Comparison of ENCODE assay signal across 7 cellular contexts in the genomic region with DNA sequence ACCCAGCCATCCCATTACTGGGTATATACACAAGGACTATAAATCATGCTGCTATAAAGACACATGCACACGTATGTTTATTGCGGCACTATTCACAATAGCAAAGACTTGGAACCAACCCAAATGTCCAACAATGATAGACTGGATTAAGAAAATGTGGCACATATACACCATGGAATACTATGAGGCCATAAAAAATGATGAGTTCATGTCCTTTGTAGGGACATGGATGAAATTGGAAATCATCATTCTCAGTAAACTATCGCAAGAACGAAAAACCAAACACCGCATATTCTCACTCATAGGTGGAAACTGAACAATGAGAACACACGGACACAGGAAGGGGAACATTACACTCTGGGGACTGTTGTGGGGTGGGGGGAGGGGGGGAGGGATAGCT. TPM values are rescaled to one million over a fixed set of nuclear protein-coding genes. Genes with fewer than 3 reads are reported as not detected.
DNase-seq lines count a peak whose midpoint lies in the region; ATAC-seq and TF ChIP-seq lines count a peak whose summit lies in the region.
"Not testable (repeated sequence)": the region's sequence is repeated elsewhere in the genome, so short reads cannot be mapped to it uniquely, and the experiment has no call there.

No MANE protein-coding gene starts in this region.

- not testable (repeated sequence) for TF ChIP-seq CTCF in CD8-positive, alpha-beta T cell (IDR thresholded peaks at IDR 0.05); OCI-LY3 (IDR thresholded peaks at IDR 0.05; ENCODE audit: low read depth, low read length); gastrocnemius medialis (IDR thresholded peaks at IDR 0.05 in 4 of 5, conservative IDR thresholded peaks at IDR 0.05 in 1 of 5)

- H3K27me3 ChIP-seq in CD8-positive, alpha-beta T cell (ENCODE audit: insufficient read depth, low read length); OCI-LY3 (ENCODE audit: low read depth, low read length); gastrocnemius medialis: not testable (repeated sequence)

- TF ChIP-seq POLR2A in gastrocnemius medialis (IDR thresholded peaks at IDR 0.05), result not testable (repeated sequence)

- not testable (repeated sequence) for H3K9me3 Mint-ChIP-seq in CD8-positive, alpha-beta T cell; activated CD4-positive, alpha-beta T cell treated with anti-CD3 and anti-CD28 coated beads, Interleukin-2, amount 10 ng/mL, durations not matched to agents 24 days and 14 days; activated T-cell treated with anti-CD3 and anti-CD28 coated beads, Interleukin-2, amount 50 U/mL, for 72 hours; activated naive CD8-positive, alpha-beta T cell treated with anti-CD3 and anti-CD28 coated beads, Interleukin-2, amount 10 ng/mL, durations not matched to agents 7 days and 5 days; memory B cell

- not testable (repeated sequence) for H4K20me1 ChIP-seq in OCI-LY3 (ENCODE audit: insufficient read depth, low read length)

- not testable (repeated sequence) for H3K9ac ChIP-seq in OCI-LY3 (ENCODE audit: low read length)

- CTCF ChIA-PET in CD8-positive, alpha-beta T cell (lab: Charles Lee), result not testable (repeated sequence)

- not testable (repeated sequence) for H3K79me2 ChIP-seq in OCI-LY3 (ENCODE audit: low read length)

- H3K36me3 ChIP-seq in CD8-positive, alpha-beta T cell (ENCODE audit: insufficient read depth, low read length); OCI-LY3 (replicated peaks; ENCODE audit: low read depth, low read length); gastrocnemius medialis: not testable (repeated sequence)

- not testable (repeated sequence) for H3K27me3 Mint-ChIP-seq in CD8-positive, alpha-beta T cell (ENCODE audit: low read depth); activated CD4-positive, alpha-beta T cell treated with anti-CD3 and anti-CD28 coated beads, Interleukin-2, amount 10 ng/mL, durations not matched to agents 24 days and 14 days; activated T-cell treated with anti-CD3 and anti-CD28 coated beads, Interleukin-2, amount 50 U/mL, for 72 hours (ENCODE audit: low read depth); activated naive CD8-positive, alpha-beta T cell treated with anti-CD3 and anti-CD28 coated beads, Interleukin-2, amount 10 ng/mL, durations not matched to agents 7 days and 5 days; memory B cell

- peaks cover 39% of the 10 kb centered on the region for H3K36me3 Mint-ChIP-seq in CD8-positive, alpha-beta T cell
- peaks cover 37% of the 10 kb centered on the region for H3K36me3 Mint-ChIP-seq in activated CD4-positive, alpha-beta T cell treated with anti-CD3 and anti-CD28 coated beads, Interleukin-2, amount 10 ng/mL, durations not matched to agents 24 days and 14 days (ENCODE audit: low read depth)
- not testable (repeated sequence) for H3K36me3 Mint-ChIP-seq in activated T-cell treated with anti-CD3 and anti-CD28 coated beads, Interleukin-2, amount 50 U/mL, for 72 hours (ENCODE audit: insufficient read depth in 2 of 2)
- peaks cover 12% of the 10 kb centered on the region for H3K36me3 Mint-ChIP-seq in activated naive CD8-positive, alpha-beta T cell treated with anti-CD3 and anti-CD28 coated beads, Interleukin-2, amount 10 ng/mL, durations not matched to agents 7 days and 5 days
- H3K36me3 Mint-ChIP-seq in memory B cell, result peaks cover 15% of the 10 kb centered on the region

- not testable (repeated sequence) for ATAC-seq in CD8-positive, alpha-beta T cell; activated T-cell treated with anti-CD3 and anti-CD28 coated beads, Interleukin-2, amount 50 U/mL, for 72 hours (replicated peaks in 1 of 2); activated naive CD8-positive, alpha-beta T cell treated with anti-CD3 and anti-CD28 coated beads, Interleukin-2, amount 10 ng/mL, durations not matched to agents 7 days and 5 days (ENCODE audit: low read depth); memory B cell (ENCODE audit: low read depth); gastrocnemius medialis

- H3K27ac ChIP-seq in CD8-positive, alpha-beta T cell (ENCODE audit: low read depth, low read length), result not testable (repeated sequence)
- H3K27ac ChIP-seq in OCI-LY3 (ENCODE audit: low read length), result peak overlapping the region; percentile 71
- H3K27ac ChIP-seq in gastrocnemius medialis, result peak overlapping the region; percentile 77 to 81 (median 78)

- not testable (repeated sequence) for H2AFZ ChIP-seq in OCI-LY3 (ENCODE audit: low read depth, low read length)

- H3K4me1 Mint-ChIP-seq in CD8-positive, alpha-beta T cell (ENCODE audit: low read depth), result peaks cover 41% of the 10 kb centered on the region
- H3K4me1 Mint-ChIP-seq in activated CD4-positive, alpha-beta T cell treated with anti-CD3 and anti-CD28 coated beads, Interleukin-2, amount 10 ng/mL, durations not matched to agents 24 days and 14 days, result peaks cover 43% of the 10 kb centered on the region
- peaks cover 59% of the 10 kb centered on the region for H3K4me1 Mint-ChIP-seq in activated T-cell treated with anti-CD3 and anti-CD28 coated beads, Interleukin-2, amount 50 U/mL, for 72 hours (ENCODE audit: low read depth)
- peaks cover 29% of the 10 kb centered on the region for H3K4me1 Mint-ChIP-seq in activated naive CD8-positive, alpha-beta T cell treated with anti-CD3 and anti-CD28 coated beads, Interleukin-2, amount 10 ng/mL, durations not matched to agents 7 days and 5 days
- peaks cover 26% of the 10 kb centered on the region for H3K4me1 Mint-ChIP-seq in memory B cell

- peak overlapping the region; percentile 64 for H3K4me2 ChIP-seq in OCI-LY3 (ENCODE audit: low read length)

- not testable (repeated sequence) for H3K4me3 ChIP-seq in CD8-positive, alpha-beta T cell (ENCODE audit: low read depth, low read length); OCI-LY3 (ENCODE audit: low read length); gastrocnemius medialis

- peak overlapping the region; percentile 77 for H3K4me3 Mint-ChIP-seq in CD8-positive, alpha-beta T cell
- peak overlapping the region; percentile 76 for H3K4me3 Mint-ChIP-seq in activated CD4-positive, alpha-beta T cell treated with anti-CD3 and anti-CD28 coated beads, Interleukin-2, amount 10 ng/mL, durations not matched to agents 24 days and 14 days
- H3K4me3 Mint-ChIP-seq in activated T-cell treated with anti-CD3 and anti-CD28 coated beads, Interleukin-2, amount 50 U/mL, for 72 hours, result peak overlapping the region; percentile 52 to 83
- H3K4me3 Mint-ChIP-seq in activated naive CD8-positive, alpha-beta T cell treated with anti-CD3 and anti-CD28 coated beads, Interleukin-2, amount 10 ng/mL, durations not matched to agents 7 days and 5 days, result not testable (repeated sequence)
- H3K4me3 Mint-ChIP-seq in memory B cell, result peak overlapping the region; percentile 89

- in situ Hi-C loops in gastrocnemius medialis (cut with MboI; ENCODE audit: low sequenced_read_pairs in 4 of 4), result not testable (repeated sequence)

- POLR2A ChIA-PET in CD8-positive, alpha-beta T cell (lab: Charles Lee), result not testable (repeated sequence)
- POLR2A ChIA-PET in activated naive CD8-positive, alpha-beta T cell treated with anti-CD3 and anti-CD28 coated beads, Interleukin-2, amount 10 ng/mL, durations not matched to agents 7 days and 5 days (lab: Charles Lee), result interaction anchor here (0.6 kb wide), 1 partner anchor 703 kb away, joined by 4 read pairs; no protein-coding TSS in a partner anchor

- H3K4me1 ChIP-seq in CD8-positive, alpha-beta T cell (ENCODE audit: insufficient read depth, low read length), result peaks cover 23% of the 10 kb centered on the region
- H3K4me1 ChIP-seq in OCI-LY3 (ENCODE audit: low read length) (peaks cover 32% of the 10 kb centered on the region), gastrocnemius medialis (peaks cover 25 to 35% of the 10 kb centered on the region in 2 donors)

- DNase-seq in CD8-positive, alpha-beta T cell; activated CD4-positive, alpha-beta T cell treated with anti-CD3 and anti-CD28 coated beads, Interleukin-2, amount 10 ng/mL, durations not matched to agents 24 days and 14 days; activated T-cell treated with anti-CD3 and anti-CD28 coated beads, Interleukin-2, amount 50 U/mL, for 72 hours; activated naive CD8-positive, alpha-beta T cell treated with anti-CD3 and anti-CD28 coated beads, Interleukin-2, amount 10 ng/mL, durations not matched to agents 7 days and 5 days; memory B cell (ENCODE audit: low spot score in 2 of 2); gastrocnemius medialis: not testable (repeated sequence)

- peak overlapping the region; percentile 82 for H3K27ac Mint-ChIP-seq in CD8-positive, alpha-beta T cell
- peak overlapping the region; percentile 84 for H3K27ac Mint-ChIP-seq in activated CD4-positive, alpha-beta T cell treated with anti-CD3 and anti-CD28 coated beads, Interleukin-2, amount 10 ng/mL, durations not matched to agents 24 days and 14 days
- peak overlapping the region; percentile 89 for H3K27ac Mint-ChIP-seq in activated T-cell treated with anti-CD3 and anti-CD28 coated beads, Interleukin-2, amount 50 U/mL, for 72 hours
- H3K27ac Mint-ChIP-seq in activated naive CD8-positive, alpha-beta T cell treated with anti-CD3 and anti-CD28 coated beads, Interleukin-2, amount 10 ng/mL, durations not matched to agents 7 days and 5 days, result peak overlapping the region; percentile 59
- H3K27ac Mint-ChIP-seq in memory B cell, result peak overlapping the region; percentile 79

- intact Hi-C loops in CD8-positive, alpha-beta T cell (cut with DNase I, micrococcal nuclease); gastrocnemius medialis (cut with DNase I; ENCODE audit: low total_unique reads): not testable (repeated sequence)
- intact Hi-C loops in activated CD4-positive, alpha-beta T cell treated with anti-CD3 and anti-CD28 coated beads, Interleukin-2, amount 10 ng/mL, durations not matched to agents 24 days and 14 days (cut with micrococcal nuclease), result loop anchor here (1.0 kb wide), 1 partner anchor 9 kb away; no protein-coding TSS in a partner anchor

- not testable (repeated sequence) for H3K9me3 ChIP-seq in CD8-positive, alpha-beta T cell (ENCODE audit: low read length); OCI-LY3 (ENCODE audit: insufficient read depth, low read length); gastrocnemius medialis

RNA-seq across cellular contexts. Expression of gene COA6, which starts 26.3 kb away (rescaled TPM):
- 1 to 10 TPM; 7.2 to 8.9 TPM for total RNA-seq in CD8-positive, alpha-beta T cell
- 67.7 and 68.3 TPM in 2 replicates for total RNA-seq in activated CD4-positive, alpha-beta T cell treated with anti-CD3 and anti-CD28 coated beads, Interleukin-2, amount 10 ng/mL, durations not matched to agents 24 days and 14 days
- 10 to 100 TPM; 55.3 to 58.2 TPM for total RNA-seq in activated T-cell treated with anti-CD3 and anti-CD28 coated beads, Interleukin-2, amount 50 U/mL, for 72 hours
- 10 to 100 TPM; 27.6 to 32.0 TPM for total RNA-seq in activated naive CD8-positive, alpha-beta T cell treated with anti-CD3 and anti-CD28 coated beads, Interleukin-2, amount 10 ng/mL, durations not matched to agents 7 days and 5 days
- 100 to 1,000 TPM in 1 of 4 donors, 10 to 100 TPM in 3; 53.7 to 113 (median 58.7) TPM for total RNA-seq in gastrocnemius medialis
